ENCODE assay signal across 17 cellular contexts in the genomic region with DNA sequence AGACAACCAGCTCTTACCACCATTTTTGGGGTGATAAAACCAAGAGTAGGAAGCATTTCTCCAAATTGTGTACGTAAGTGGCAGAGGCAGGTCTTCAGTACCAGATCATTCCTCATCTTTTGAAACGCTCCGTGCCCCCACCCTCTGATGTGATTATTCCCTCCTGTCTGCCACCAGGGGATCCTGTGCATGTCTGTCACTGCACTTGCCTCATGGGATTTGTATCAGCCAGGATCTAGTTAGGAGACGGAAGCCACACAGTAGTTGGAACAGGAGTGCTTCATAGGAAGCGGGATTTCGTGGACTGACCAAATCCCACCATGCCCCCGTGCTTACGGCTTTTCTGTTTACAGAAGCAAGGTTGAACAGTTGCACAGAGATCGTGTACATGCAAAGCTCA.
DNase-seq lines count a peak whose midpoint lies in the region; ATAC-seq and TF ChIP-seq lines count a peak whose summit lies in the region.
"Had no signal": no experiment of that assay in that cellular context is flagged by ENCODE, and none has a peak within 500 bp of the region (broad histone marks: within the 10 kb centered on the region; RNA-seq: fewer than 3 reads in every experiment).

No MANE protein-coding gene starts in this region.

- H4K5ac ChIP-seq in IMR-90 (ENCODE audit: low read depth, low read length) (no peak overlapping the region), H9 (ENCODE audit: insufficient read length, low read depth, low read length) (no peak overlapping the region)

- H3T11ph ChIP-seq in H9 (ENCODE audit: low read length): no peak overlapping the region

- H3K23me2 ChIP-seq in H9 (ENCODE audit: insufficient read length, low read depth, low read length, poor library complexity, severe bottlenecking): no peaks in the 10 kb centered on the region

- H3F3A ChIP-seq in MM.1S (ENCODE audit: insufficient read depth, low read length): no peaks in the 10 kb centered on the region

- H3K23ac ChIP-seq in IMR-90 (ENCODE audit: low read depth, low read length): no peak overlapping the region
- no peak overlapping the region for H3K23ac ChIP-seq in H9 (ENCODE audit: insufficient read length, low read depth, low read length)

- H3K36me3 ChIP-seq in IMR-90 (ENCODE audit: control insufficient read depth, insufficient read depth, low read length) (no peaks in the 10 kb centered on the region), WERI-Rb-1 (no peaks in the 10 kb centered on the region), MM.1S (replicated peaks; ENCODE audit: insufficient read depth, low read length) (no peaks in the 10 kb centered on the region)
- H3K36me3 ChIP-seq: BE2C, HAP-1 had no signal

- no peak overlapping the region for H3K14ac ChIP-seq in IMR-90 (replicated peaks; ENCODE audit: low read depth, low read length)
- H3K14ac ChIP-seq in H9 (ENCODE audit: insufficient read depth, low read length): no peak overlapping the region

- dilution Hi-C loops in IMR-90 (cut with HindIII; ENCODE audit: low sequenced_read_pairs, unreplicated experiment): no loop called here

- H2AFZ ChIP-seq in IMR-90 (replicated peaks; ENCODE audit: low read length, poor library complexity) (peak overlapping the region; percentile 32), H9 (ENCODE audit: low read length) (no peak overlapping the region), MM.1S (ENCODE audit: low read length) (no peak overlapping the region)

- peaks cover 3% of the 10 kb centered on the region for H3K9me1 ChIP-seq in IMR-90 (ENCODE audit: insufficient read depth, low read length)

- H3K4ac ChIP-seq in IMR-90 (ENCODE audit: low read depth, low read length) (no peak overlapping the region), H9 (ENCODE audit: low read depth, low read length) (no peak overlapping the region)

- H4K8ac ChIP-seq in IMR-90 (ENCODE audit: low read depth in 2 of 2, low read length in 2 of 2) (no peak overlapping the region), H9 (replicated peaks; ENCODE audit: insufficient read length, low read depth, low read length) (no peak overlapping the region)

- H3K4me1 Mint-ChIP-seq in H9: peaks cover 11 to 22% of the 10 kb centered on the region in 2 experiments; a peak in 3 of 4 replicates
- H3K4me1 Mint-ChIP-seq: CD4-positive, CD25-positive, alpha-beta regulatory T cell; CD8-positive, alpha-beta memory T cell had no signal

- no peak for TF ChIP-seq POLR2A in IMR-90 (IDR thresholded peaks at IDR 0.05; ENCODE audit: low read depth, low read length)

- in situ Hi-C loops in IMR-90 (cut with MboI; ENCODE audit: low sequenced_read_pairs): no loop called here

- no peak overlapping the region for H2BK12ac ChIP-seq in H9 (ENCODE audit: insufficient read length, low read depth, low read length)

- WGBS in IMR-90 (ENCODE audit: extremely low coverage in 2 of 2, insufficient read length in 1 of 2), 2 experiments: 70% methylated on average over 4 of the region's 9 CpGs; no CpG with 5 or more reads in 1 of the 2 experiments
- no CpG with 5 or more reads among the region's 9 CpGs for WGBS in H9 (ENCODE audit: extremely low coverage, insufficient read length, low lambda C conversion rate)

- H2BK5ac ChIP-seq in IMR-90 (ENCODE audit: low read depth, low read length, poor library complexity, severe bottlenecking) (no peak overlapping the region), H9 (ENCODE audit: insufficient read length, low read length) (no peak overlapping the region)

- TF ChIP-seq CTCF in IMR-90 (conservative IDR thresholded peaks at IDR 0.05; ENCODE audit: low read depth, low read length) (no peak), WERI-Rb-1 (IDR thresholded peaks at IDR 0.05; ENCODE audit: low read depth, low read length) (peak; percentile 5; the same call in 1 of the 2 replicates), H9 (conservative IDR thresholded peaks at IDR 0.05) (no peak), MM.1S (IDR thresholded peaks at IDR 0.05; ENCODE audit: low read length) (no peak)

- intact Hi-C loops in IMR-90 (cut with micrococcal nuclease): no loop called here

- H3K4me3 Mint-ChIP-seq in H9: no peak overlapping the region
- H3K4me3 Mint-ChIP-seq: CD4-positive, CD25-positive, alpha-beta regulatory T cell; CD8-positive, alpha-beta memory T cell had no signal

- no peaks in the 10 kb centered on the region for H3K79me1 ChIP-seq in IMR-90 (ENCODE audit: low read depth in 1 of 2, low read length in 2 of 2)
- peaks cover 3% of the 10 kb centered on the region for H3K79me1 ChIP-seq in H9 (ENCODE audit: insufficient read depth, low read depth, low read length, poor library complexity, severe bottlenecking)

- H2BK120ac ChIP-seq in IMR-90 (ENCODE audit: low read depth, low read length) (no peak overlapping the region), H9 (ENCODE audit: low read depth, low read length, poor library complexity, severe bottlenecking) (no peak overlapping the region)

- no TSS peak for BruUV-seq in IMR-90 (replicated peaks; lab: Mats Ljungman, UMichigan)

- H2BK20ac ChIP-seq in IMR-90 (ENCODE audit: low read depth, low read length) (no peak overlapping the region), H9 (ENCODE audit: low read depth, low read length, poor library complexity, severe bottlenecking) (no peak overlapping the region)

- CTCF ChIA-PET in IMR-90 (lab: Yijun Ruan, JAX): interaction anchor here (0.9 kb wide), 1 partner anchor 258 kb away, joined by 4 read pairs; no protein-coding TSS in a partner anchor

- H2BK15ac ChIP-seq in IMR-90 (ENCODE audit: low read depth, low read length) (no peak overlapping the region), H9 (ENCODE audit: low read depth, low read length) (no peak overlapping the region)

- H2AK9ac ChIP-seq in IMR-90 (replicated peaks; ENCODE audit: low read depth, low read length, poor library complexity): no peak overlapping the region

- no peaks in the 10 kb centered on the region; the same call in 1 of the 2 replicates for H3K79me2 ChIP-seq in H9 (ENCODE audit: insufficient read depth, low read length)
- H3K79me2 ChIP-seq in MM.1S (ENCODE audit: low read length): no peaks in the 10 kb centered on the region

- H3K9me3 ChIP-seq in IMR-90 (ENCODE audit: control insufficient read depth, insufficient read depth, low read length): no peaks in the 10 kb centered on the region; the same call in 1 of the 2 replicates
- H3K9me3 ChIP-seq in WERI-Rb-1 (ENCODE audit: severe bottlenecking): no peaks in the 10 kb centered on the region
- H3K9me3 ChIP-seq in H9 (ENCODE audit: control insufficient read depth, low read depth, low read length): no peaks in the 10 kb centered on the region
- no peaks in the 10 kb centered on the region for H3K9me3 ChIP-seq in MM.1S (replicated peaks; ENCODE audit: insufficient read depth, low read length)
- H3K9me3 ChIP-seq: BE2C, HAP-1 had no signal

- H3K27me3 Mint-ChIP-seq in H9 (ENCODE audit: low read depth): no peaks in the 10 kb centered on the region; the same call in 1 of the 2 replicates

- no peaks in the 10 kb centered on the region for H3K9me2 ChIP-seq in MM.1S (replicated peaks; ENCODE audit: insufficient read depth, low read length)

- H3K9me3 Mint-ChIP-seq in H9: peaks cover 53 to 62% of the 10 kb centered on the region in 2 experiments

- DNase-seq in D341Med (ENCODE audit: low spot score) (peak; percentile 38), IMR-90 (no peak), WERI-Rb-1 (no peak), H9 (no peak), MM.1S (no peak), T-helper 2 cell (no peak)
- DNase-seq: ACHN; BE2C; C1 segment of cervical spinal cord; CD4-positive, CD25-positive, alpha-beta regulatory T cell; CD8-positive, alpha-beta memory T cell; COR-L47; DMS153; DMS79; GDM1; GOT3 had no signal

- no peak overlapping the region for H3K18ac ChIP-seq in IMR-90 (ENCODE audit: low read depth, low read length)
- no peak overlapping the region for H3K18ac ChIP-seq in H9 (ENCODE audit: insufficient read length, low read depth, low read length)

- peaks cover 20 to 28% (median 26%) of the 10 kb centered on the region in 3 experiments for H3K36me3 Mint-ChIP-seq in H9 (ENCODE audit: insufficient read depth in 1 of 3, low read depth in 3 of 3)
- H3K36me3 Mint-ChIP-seq: CD4-positive, CD25-positive, alpha-beta regulatory T cell; CD8-positive, alpha-beta memory T cell had no signal

- H4K91ac ChIP-seq in IMR-90 (ENCODE audit: insufficient read depth, low read depth, low read length) (no peak overlapping the region), H9 (ENCODE audit: insufficient read length, low read depth, low read length) (no peak overlapping the region)

- H3K4me1 ChIP-seq in IMR-90 (ENCODE audit: control insufficient read depth, insufficient read depth, low read length) (peaks cover 3% of the 10 kb centered on the region; the same call in 1 of the 2 replicates), H9 (ENCODE audit: insufficient read depth, low read length) (peaks cover 6% of the 10 kb centered on the region; the same call in 1 of the 2 replicates), MM.1S (ENCODE audit: low read length) (no peaks in the 10 kb centered on the region)
- H3K4me1 ChIP-seq: BE2C had no signal

- no peak overlapping the region; a peak in 1 of 7 replicates for H3K27ac Mint-ChIP-seq in H9
- H3K27ac Mint-ChIP-seq: CD4-positive, CD25-positive, alpha-beta regulatory T cell; CD8-positive, alpha-beta memory T cell had no signal

- H3K27ac ChIP-seq in IMR-90 (ENCODE audit: insufficient read depth, low read length): no peak overlapping the region
- H3K27ac ChIP-seq in WERI-Rb-1: no peak overlapping the region
- no peak overlapping the region for H3K27ac ChIP-seq in H9 (ENCODE audit: insufficient read length, low read depth, low read length)
- no peak overlapping the region for H3K27ac ChIP-seq in MM.1S (ENCODE audit: low read length)

- no peak overlapping the region for H3K4me3 ChIP-seq in IMR-90 (ENCODE audit: insufficient read depth, low read depth, low read length)
- H3K4me3 ChIP-seq in WERI-Rb-1 (ENCODE audit: low read depth, low read length): no peak overlapping the region
- H3K4me3 ChIP-seq in MM.1S (ENCODE audit: low read length): no peak overlapping the region
- H3K4me3 ChIP-seq: HAP-1 had no signal

- H3K56ac ChIP-seq in IMR-90 (ENCODE audit: extremely low read depth, insufficient read depth, low read length) (no peak overlapping the region), H9 (ENCODE audit: insufficient read length, low read depth, low read length) (no peak overlapping the region)

- H3K27me3 ChIP-seq in IMR-90 (ENCODE audit: control insufficient read depth, insufficient read depth, low read length) (no peaks in the 10 kb centered on the region), WERI-Rb-1 (ENCODE audit: insufficient read depth, low read depth, severe bottlenecking) (peaks cover 18% of the 10 kb centered on the region), H9 (ENCODE audit: insufficient read depth, low read length) (no peaks in the 10 kb centered on the region), MM.1S (replicated peaks; ENCODE audit: insufficient read depth, low read length) (no peaks in the 10 kb centered on the region)
- H3K27me3 ChIP-seq: BE2C had no signal

- H2AK5ac ChIP-seq in IMR-90 (ENCODE audit: low read depth, low read length) (no peak overlapping the region), H9 (ENCODE audit: insufficient read length, low read length) (no peak overlapping the region)

- TF ChIP-seq RAD21 in IMR-90 (IDR thresholded peaks at IDR 0.05; ENCODE audit: low read length): no peak

- POLR2A ChIA-PET in IMR-90 (lab: Charles Lee; ENCODE audit: unreplicated experiment): no interaction called here

- ATAC-seq in IMR-90 (ENCODE audit: low read depth): no peak

- H4K20me1 ChIP-seq in IMR-90 (ENCODE audit: insufficient read depth, low read length) (no peaks in the 10 kb centered on the region), H9 (ENCODE audit: control insufficient read depth, insufficient read depth, insufficient read length) (no peaks in the 10 kb centered on the region), MM.1S (ENCODE audit: insufficient read depth, low read length) (no peaks in the 10 kb centered on the region)

- no peak overlapping the region for H3K4me2 ChIP-seq in IMR-90 (ENCODE audit: low read depth, low read length)
- no peak overlapping the region for H3K4me2 ChIP-seq in H9 (ENCODE audit: insufficient read depth, insufficient read length, low read length)
- no peak overlapping the region for H3K4me2 ChIP-seq in MM.1S (ENCODE audit: low read depth, low read length)

- no peak overlapping the region for H3K9ac ChIP-seq in IMR-90 (ENCODE audit: low read depth, low read length)
- H3K9ac ChIP-seq in H9 (ENCODE audit: extremely low read depth, insufficient read length, low read length): no peak overlapping the region
- H3K9ac ChIP-seq in MM.1S (ENCODE audit: low read length): no peak overlapping the region
